In the genomic region with DNA sequence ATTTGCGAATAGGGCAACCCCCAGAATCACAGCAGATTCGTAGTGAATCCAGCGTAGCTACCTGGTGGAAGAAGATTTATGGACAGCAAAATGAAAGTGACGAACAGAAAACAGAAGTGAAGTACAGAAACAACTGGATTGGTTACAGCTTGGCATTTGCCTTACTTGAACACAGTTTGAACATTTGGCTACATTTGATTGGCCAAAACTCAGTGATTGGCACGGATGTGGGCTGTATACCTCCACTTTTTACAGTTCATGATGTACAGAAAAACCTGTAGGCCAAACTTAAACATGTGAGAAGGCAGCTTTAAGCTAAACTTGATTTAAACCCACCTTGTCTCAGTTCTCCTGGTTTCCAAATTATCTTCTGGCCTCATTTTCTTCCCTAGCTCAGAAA, we compare ENCODE assay signal across 19 cellular contexts. TPM values are rescaled to one million over a fixed set of nuclear protein-coding genes. Genes with fewer than 3 reads are reported as not detected.
A peak's percentile ranks its signal among the peaks of the same experiment; 100 is the strongest.
DNase-seq lines count a peak whose midpoint lies in the region; ATAC-seq, FAIRE-seq and TF ChIP-seq lines count a peak whose summit lies in the region.
"Had no signal": no experiment of that assay in that cellular context is flagged by ENCODE, and none has a peak within 500 bp of the region (broad histone marks: within the 10 kb centered on the region; RNA-seq: fewer than 3 reads in every experiment).

No MANE protein-coding gene starts in this region.

- no peak for FAIRE-seq in GM12878 (lab: Jason Lieb, UNC)
- FAIRE-seq: A549, D721Med, H54 had no signal

- H3K4me3 Mint-ChIP-seq in CD14-positive monocyte (no peak overlapping the region), naive B cell (peak overlapping the region in 3 of 8 donors; percentile 3 to 47 (median 12)), Caco-2 (ENCODE audit: unreplicated experiment) (no peak overlapping the region)
- H3K4me3 Mint-ChIP-seq: CD4-positive, alpha-beta memory T cell had no signal

- SMC1A ChIA-PET in GM12878 (lab: Charles Lee; ENCODE audit: uncharacterized antibody, unreplicated experiment) = interaction anchor here (0.6 to 3.1 kb wide), 9 partner anchors 8 to 96 kb away, joined by 3 to 24 read pairs (median 4); no protein-coding TSS in a partner anchor

- H2AFZ ChIP-seq in Loucy (ENCODE audit: low read length) (peak overlapping the region; percentile 71), GM12878 (ENCODE audit: control insufficient read depth, low read depth, low read length) (peak overlapping the region; percentile 68)

- H3K9ac ChIP-seq in Loucy (ENCODE audit: low read depth, low read length, poor library complexity, severe bottlenecking) (no peak overlapping the region), GM12878 (ENCODE audit: control insufficient read depth, insufficient read depth, low read length) (no peak overlapping the region)

- H3K27ac ChIP-seq in GM12878 (ENCODE audit: control insufficient read depth, insufficient read depth) = no peak overlapping the region
- H3K27ac ChIP-seq: RWPE1, SJCRH30 had no signal

- no peaks in the 10 kb centered on the region for H3K9me2 ChIP-seq in Loucy (replicated peaks; ENCODE audit: low read depth, low read length)

- H3K36me3 ChIP-seq in Loucy (ENCODE audit: insufficient read depth, low read length) = no peaks in the 10 kb centered on the region
- H3K36me3 ChIP-seq in GM12878 (ENCODE audit: control insufficient read depth in 2 of 2, insufficient read depth in 2 of 2, low read length in 1 of 2) = no peaks in the 10 kb centered on the region
- H3K36me3 ChIP-seq in Caco-2 (ENCODE audit: control insufficient read depth, insufficient read depth, low read length) = no peaks in the 10 kb centered on the region
- H3K36me3 ChIP-seq: SJCRH30 had no signal

- TF ChIP-seq POLR2A in GM12878 (IDR thresholded peaks at IDR 0.05; ENCODE audit: low read depth, low read length) = no peak

- H3K79me2 ChIP-seq in Loucy (ENCODE audit: insufficient read depth, low read length) (no peaks in the 10 kb centered on the region), GM12878 (ENCODE audit: control insufficient read depth, insufficient read depth, low read length) (no peaks in the 10 kb centered on the region)

- H3K4me1 Mint-ChIP-seq in CD14-positive monocyte (peaks cover 15% of the 10 kb centered on the region), naive B cell (peaks cover 16 to 30% (median 17%) of the 10 kb centered on the region in 3 donors), Caco-2 (ENCODE audit: low read depth, unreplicated experiment) (peaks cover 16% of the 10 kb centered on the region)

- H3K36me3 Mint-ChIP-seq in CD14-positive monocyte (no peaks in the 10 kb centered on the region), naive B cell (no peaks in the 10 kb centered on the region), Caco-2 (ENCODE audit: insufficient read depth, unreplicated experiment) (no peaks in the 10 kb centered on the region)

- H3K27ac Mint-ChIP-seq in CD14-positive monocyte (peak overlapping the region in 4 of 7 donors; percentile 3 to 81 (median 19)), naive B cell (peak overlapping the region; percentile 33 to 83 (median 58)), Caco-2 (ENCODE audit: unreplicated experiment) (no peak overlapping the region)
- H3K27ac Mint-ChIP-seq: CD4-positive, alpha-beta memory T cell had no signal

- H3K27me3 ChIP-seq in Loucy (ENCODE audit: insufficient read depth, low read length, poor library complexity, severe bottlenecking) (no peaks in the 10 kb centered on the region), GM12878 (replicated peaks in 1 of 2; ENCODE audit: control insufficient read depth in 2 of 2, insufficient read depth in 2 of 2, low read length in 1 of 2) (no peaks in the 10 kb centered on the region), Caco-2 (replicated peaks; ENCODE audit: control insufficient read depth, insufficient read depth, low read length) (no peaks in the 10 kb centered on the region)
- H3K27me3 ChIP-seq: SJCRH30 had no signal

- H3K9me3 ChIP-seq in Loucy (ENCODE audit: insufficient read depth, low read depth, low read length) (no peaks in the 10 kb centered on the region), GM12878 (replicated peaks; ENCODE audit: control insufficient read depth, insufficient read depth, low read length) (no peaks in the 10 kb centered on the region; the same call in 2 of the 3 replicates), Caco-2 (peaks cover 18% of the 10 kb centered on the region)
- H3K9me3 ChIP-seq: A549, SJCRH30 had no signal

- TF ChIP-seq CTCF in CD14-positive monocyte (IDR thresholded peaks at IDR 0.05) = no peak
- TF ChIP-seq CTCF in Loucy (conservative IDR thresholded peaks at IDR 0.05; ENCODE audit: low read length) = no peak
- no peak for TF ChIP-seq CTCF in GM12878 (IDR thresholded peaks at IDR 0.05 in 2 of 3, conservative IDR thresholded peaks at IDR 0.05 in 1 of 3; ENCODE audit: control insufficient read depth in 2 of 3, extremely low read depth in 1 of 3, insufficient read depth in 1 of 3, low read depth in 3 of 3, low read length in 3 of 3)
- TF ChIP-seq CTCF in Caco-2 (IDR thresholded peaks at IDR 0.05; ENCODE audit: insufficient read depth in 1 of 2, low read depth in 1 of 2, low read length in 1 of 2, severe bottlenecking in 1 of 2, unreplicated experiment in 1 of 2) = no peak

- in situ Hi-C loops in GM12878 (cut with MboI) = no loop called here

- no peak for TF ChIP-seq RAD21 in GM12878 (IDR thresholded peaks at IDR 0.05; ENCODE audit: insufficient read depth, low read depth, low read length)

- CTCF ChIA-PET in GM12878 (lab: Yijun Ruan, JAX) = interaction anchor here (0.6 to 1.5 kb wide), 4 partner anchors 15 to 534 kb away, joined by 3 to 4 read pairs (median 3); no protein-coding TSS in a partner anchor
- CTCF ChIA-PET in Caco-2 (lab: Charles Lee) = interaction anchor here (0.6 kb wide), 1 partner anchor 880 kb away, joined by 4 read pairs; no protein-coding TSS in a partner anchor

- H3K4me1 ChIP-seq in Loucy (ENCODE audit: insufficient read depth, low read length, poor library complexity, severe bottlenecking) (no peaks in the 10 kb centered on the region), GM12878 (ENCODE audit: control insufficient read depth, insufficient read depth, low read length) (peaks cover 5% of the 10 kb centered on the region), Caco-2 (peaks cover 29% of the 10 kb centered on the region)

- H3K4me2 ChIP-seq in Loucy (ENCODE audit: low read depth, low read length, poor library complexity, severe bottlenecking) (no peak overlapping the region), GM12878 (ENCODE audit: control insufficient read depth, insufficient read depth) (no peak overlapping the region)
- H3K4me2 ChIP-seq: A549 had no signal

- H4K20me1 ChIP-seq in Loucy (ENCODE audit: insufficient read depth, low read length, poor library complexity, severe bottlenecking) (no peaks in the 10 kb centered on the region), GM12878 (ENCODE audit: control insufficient read depth, insufficient read depth) (no peaks in the 10 kb centered on the region)

- no peak overlapping the region for H3K4me3 ChIP-seq in Loucy (ENCODE audit: low read length, poor library complexity, severe bottlenecking)
- H3K4me3 ChIP-seq in GM12878 = no peak overlapping the region
- H3K4me3 ChIP-seq in Caco-2 (ENCODE audit: low read depth, low read length) = no peak overlapping the region
- H3K4me3 ChIP-seq: A549, SJCRH30 had no signal

- H3K9me3 Mint-ChIP-seq in CD14-positive monocyte (peaks cover 0 to 4% (median under 1%) of the 10 kb centered on the region in 7 donors), naive B cell (peaks cover 0 to 3% (median under 1%) of the 10 kb centered on the region in 7 donors), Caco-2 (ENCODE audit: unreplicated experiment) (peaks cover 24% of the 10 kb centered on the region)

- TF ChIP-seq EP300 in GM12878 (IDR thresholded peaks at IDR 0.05; ENCODE audit: borderline replicate concordance in 1 of 2, control insufficient read depth in 1 of 2, low read depth in 2 of 2, low read length in 2 of 2) = no peak

- RAD21 ChIA-PET in GM12878 (lab: Charles Lee; ENCODE audit: unreplicated experiment) = no interaction called here

- POLR2A ChIA-PET in GM12878 (lab: Charles Lee) (interaction anchor here (0.9 kb wide), 1 partner anchor 12 kb away, joined by 3 read pairs; no protein-coding TSS in a partner anchor), Caco-2 (lab: Charles Lee) (no interaction called here)

- BruUV-seq in GM12878 (replicated peaks; lab: Mats Ljungman, UMichigan) = no TSS peak
- no TSS peak for BruUV-seq in Caco-2 (replicated peaks; lab: Mats Ljungman, UMichigan)

- WGBS in GM12878 (ENCODE audit: insufficient coverage, insufficient replicate concordance, low lambda C conversion rate, missing lambda C conversion rate) = 69% methylated on average over 5 of the region's 5 CpGs

- DNase-seq in CD14-positive monocyte (ENCODE audit: low spot score) = no peak
- no peak for DNase-seq in GM12878 (ENCODE audit: low read depth, low spot score)
- DNase-seq in naive B cell = no peak
- no peak for DNase-seq in Caco-2
- DNase-seq in left ventricle myocardium superior = no peak
- no peak for DNase-seq in CD1c-positive myeloid dendritic cell (ENCODE audit: extremely low spot score)
- DNase-seq: CD4-positive, alpha-beta memory T cell; GF-D8; Karpas-422; NCI-H1417 treated with DMSO at 0.1 percent for 48 hours; NCI-H2029; NCI-H2171 treated with DMSO at 0.1 percent for 48 hours; NCI-H510A; SJCRH30 had no signal

- no peak for ATAC-seq in GM12878
- ATAC-seq in naive B cell (ENCODE audit: low read depth in 2 of 2) = peak in 1 of 2 donors; percentile 27
- no peak for ATAC-seq in left ventricle myocardium superior
- ATAC-seq: A549 had no signal

- intact Hi-C loops in CD14-positive monocyte (cut with micrococcal nuclease) (no loop called here), GM12878 (cut with micrococcal nuclease; ENCODE audit: unreplicated experiment) (no loop called here), Caco-2 (cut with micrococcal nuclease; ENCODE audit: unreplicated experiment) (loop anchor here (10.0 kb wide), 1 partner anchor 496 kb away; no protein-coding TSS in a partner anchor), left ventricle myocardium superior (cut with micrococcal nuclease) (no loop called here)

- H3K27me3 Mint-ChIP-seq in CD14-positive monocyte (ENCODE audit: low read depth in 3 of 3) (peaks cover 0 to 3% (median 0%) of the 10 kb centered on the region in 3 donors), naive B cell (no peaks in the 10 kb centered on the region), Caco-2 (ENCODE audit: insufficient read depth, unreplicated experiment) (no peaks in the 10 kb centered on the region)
- H3K27me3 Mint-ChIP-seq: CD4-positive, alpha-beta memory T cell had no signal

- H3F3A ChIP-seq in Loucy (ENCODE audit: low read depth) = no peaks in the 10 kb centered on the region

RNA-seq across cellular contexts. Expression of gene AMN1, which starts 49.9 kb away (rescaled TPM):
- polyA plus RNA-seq in CD14-positive monocyte (1 to 10 TPM; 7.4 to 7.8 TPM), GM12878 (2011; rRNA removed) (15.9 and 23.5 TPM in 2 replicates), GM12878 (2014; fragmentation: Illumina TruSeq; extraction: Trizol) (7.8 and 22.9 TPM in 2 replicates), GM12878 (2014; fragmentation: Nextera tagmentation; extraction: Ambion mirVana) (10 to 100 TPM; 15.2 to 19.3 TPM), GM12878 (2014; rRNA removed) (7.0 and 10.3 TPM in 2 replicates), GM12878 (2016; fragmentation: Nextera tagmentation; extraction: Ambion mirVana) (1 to 10 TPM; 8.8 to 9.8 TPM), naive B cell (ENCODE audit: low read depth in 6 of 6) (10 to 100 TPM; 29.2 to 59.1 (median 37.0) TPM)
- 28.2 and 31.0 TPM in 2 replicates for total RNA-seq in GM12878 (2013; cell fraction: nucleolus; rRNA removed)
- total RNA-seq in GM12878 (2014; rRNA removed) (6.8 and 7.5 TPM in 2 replicates), GM12878 (2014; rRNA removed; fragmentation: Illumina TruSeq; extraction: Trizol) (7.3 and 7.8 TPM in 2 replicates), GM12878 (2021) (5.3 and 5.4 TPM in 2 replicates), Caco-2 (2022) (6.2 and 8.8 TPM in 2 replicates), left ventricle myocardium superior (16.7 TPM)
- polyA plus RNA-seq in GM12878 (2011; ENCODE audit: low read depth) = 3.7 TPM
- 6.1 and 10.1 TPM in 2 replicates for polyA plus RNA-seq in GM12878 (2011; cell fraction: cytosol; rRNA removed)
- 6.8 and 9.1 TPM in 2 replicates for polyA plus RNA-seq in GM12878 (2011; cell fraction: nucleus; rRNA removed)
- polyA plus RNA-seq in GM12878 (2012) = 3.2 and 8.9 TPM in 2 replicates
- 5.8 and 8.9 TPM in 2 replicates for polyA minus RNA-seq in GM12878 (2011; rRNA and poly(A)+ RNA removed)
- polyA minus RNA-seq in GM12878 (2011; cell fraction: cytosol; rRNA and poly(A)+ RNA removed) = 1.9 and 4.0 TPM in 2 replicates
- polyA minus RNA-seq in GM12878 (2011; cell fraction: nucleus; rRNA and poly(A)+ RNA removed) = 2.8 and 5.1 TPM in 2 replicates
